10 cellular contexts compared by ENCODE assay signal in the genomic region with DNA sequence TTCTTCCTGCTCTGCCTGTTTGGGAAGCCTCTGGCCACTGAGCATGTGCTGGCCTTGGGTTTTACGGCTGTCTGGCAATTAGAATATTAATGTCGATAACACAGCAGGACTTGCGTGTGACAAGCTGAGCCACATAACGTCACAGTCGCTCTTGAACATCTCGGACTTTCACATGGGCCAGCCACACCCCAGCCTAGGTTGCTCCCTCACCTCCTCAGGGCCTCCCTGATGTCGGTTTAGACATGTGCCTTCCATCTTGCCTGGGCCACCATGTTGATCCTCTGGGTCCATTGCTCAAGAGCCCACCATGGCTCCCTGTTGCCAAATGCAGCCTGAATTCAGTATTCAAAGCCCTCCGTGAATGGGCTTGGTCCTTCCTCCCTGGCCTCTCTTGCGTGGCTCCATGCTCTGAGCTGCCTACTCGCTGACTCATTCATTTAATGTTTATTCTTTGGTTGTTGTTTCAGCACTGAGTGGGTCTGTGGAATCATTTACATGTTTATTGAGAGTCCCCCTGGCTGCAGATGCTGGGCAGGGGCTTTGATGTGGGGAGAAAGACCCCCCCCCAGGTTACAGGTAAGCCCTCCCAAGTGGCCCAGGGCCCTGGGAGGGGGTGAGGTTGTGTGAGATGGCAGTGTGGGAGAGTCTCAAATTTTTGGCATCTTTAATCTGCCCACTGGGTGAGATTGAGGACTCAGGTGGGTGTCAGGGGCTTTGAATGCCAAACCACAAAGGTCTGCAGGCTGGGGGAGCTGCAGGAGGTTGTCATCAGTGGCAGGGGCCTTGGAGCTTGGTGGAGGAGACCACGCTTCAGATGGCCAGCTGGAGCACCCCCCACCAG.
DNase-seq lines count a peak whose midpoint lies in the region; ATAC-seq, FAIRE-seq and TF ChIP-seq lines count a peak whose summit lies in the region.
"Had no signal": no experiment of that assay in that cellular context is flagged by ENCODE, and none has a peak within 500 bp of the region (broad histone marks: within the 10 kb centered on the region; RNA-seq: fewer than 3 reads in every experiment).

No MANE protein-coding gene starts in this region.

- H3K9ac ChIP-seq in BLaER1 treated with 17β-estradiol and CSF1 and Interleukin-3, amounts not matched to agents 10 nM and 100 nM, result no peak overlapping the region
- no peak overlapping the region for H3K9ac ChIP-seq in astrocyte (ENCODE audit: low read length)

- no peaks in the 10 kb centered on the region for H3K27me3 ChIP-seq in BLaER1 treated with 17β-estradiol and CSF1 and Interleukin-3, amounts not matched to agents 10 nM and 100 nM
- H3K27me3 ChIP-seq in astrocyte (ENCODE audit: insufficient read depth, low read length) (no peaks in the 10 kb centered on the region), lower lobe of right lung (ENCODE audit: low read depth) (no peaks in the 10 kb centered on the region)

- BruUV-seq in OCI-LY7 (replicated peaks; lab: Mats Ljungman, UMichigan), result no TSS peak

- peaks cover 22% of the 10 kb centered on the region for H3K79me2 ChIP-seq in astrocyte (ENCODE audit: insufficient read depth, low read length)
- no peaks in the 10 kb centered on the region for H3K79me2 ChIP-seq in OCI-LY7 (ENCODE audit: insufficient read depth, low read depth, low read length)

- H3K36me3 Mint-ChIP-seq in astrocyte (ENCODE audit: low read depth, unreplicated experiment), result no peaks in the 10 kb centered on the region

- H3K27ac Mint-ChIP-seq in astrocyte (ENCODE audit: unreplicated experiment), result no peak overlapping the region

- H3K4me3 Mint-ChIP-seq in astrocyte (ENCODE audit: unreplicated experiment), result no peak overlapping the region

- no peak for TF ChIP-seq CTCF in astrocyte (IDR thresholded peaks at IDR 0.05; ENCODE audit: insufficient read depth, low read depth, low read length)
- no peak for TF ChIP-seq CTCF in lower lobe of right lung (IDR thresholded peaks at IDR 0.05)
- TF ChIP-seq CTCF in OCI-LY7 (conservative IDR thresholded peaks at IDR 0.05; ENCODE audit: low read length), result no peak

- H3K4me1 Mint-ChIP-seq in astrocyte (ENCODE audit: low read depth, unreplicated experiment), result peaks cover 9% of the 10 kb centered on the region

- no peak overlapping the region for H3K4me3 ChIP-seq in BLaER1 treated with 17β-estradiol and CSF1 and Interleukin-3, amounts not matched to agents 10 nM and 100 nM
- no peak overlapping the region for H3K4me3 ChIP-seq in astrocyte (ENCODE audit: insufficient read depth, low read depth, low read length)
- H3K4me3 ChIP-seq in lower lobe of right lung, result no peak overlapping the region
- H3K4me3 ChIP-seq in OCI-LY7 (ENCODE audit: low read depth, low read length, poor library complexity, severe bottlenecking), result no peak overlapping the region

- H2AFZ ChIP-seq in astrocyte (ENCODE audit: low read depth, low read length), result no peak overlapping the region
- no peak overlapping the region for H2AFZ ChIP-seq in OCI-LY7 (ENCODE audit: low read length)

- H3K4me1 ChIP-seq in BLaER1 treated with 17β-estradiol and CSF1 and Interleukin-3, amounts not matched to agents 10 nM and 100 nM, result peaks cover 76 to 100% (median 99%) of the 10 kb centered on the region in 10 experiments
- peaks cover 37% of the 10 kb centered on the region for H3K4me1 ChIP-seq in astrocyte (ENCODE audit: insufficient read depth, low read length)
- H3K4me1 ChIP-seq in lower lobe of right lung, result peaks cover 100% of the 10 kb centered on the region
- H3K4me1 ChIP-seq in OCI-LY7 (ENCODE audit: insufficient read depth, low read length, poor library complexity, severe bottlenecking), result peaks cover 35% of the 10 kb centered on the region

- peak overlapping the region; percentile 61 to 97 (median 84) for H3K4me2 ChIP-seq in BLaER1 treated with 17β-estradiol and CSF1 and Interleukin-3, amounts not matched to agents 10 nM and 100 nM
- H3K4me2 ChIP-seq in astrocyte (ENCODE audit: low read length) (peak overlapping the region; percentile 67), OCI-LY7 (ENCODE audit: low read length) (no peak overlapping the region)

- H3K36me3 ChIP-seq in BLaER1 treated with 17β-estradiol and CSF1 and Interleukin-3, amounts not matched to agents 10 nM and 100 nM, result peaks cover 0 to 23% (median 0%) of the 10 kb centered on the region in 11 experiments; a peak in 4 of 22 replicates
- H3K36me3 ChIP-seq in astrocyte (ENCODE audit: insufficient read depth, low read length) (no peaks in the 10 kb centered on the region), lower lobe of right lung (no peaks in the 10 kb centered on the region), OCI-LY7 (ENCODE audit: insufficient read depth, low read length) (no peaks in the 10 kb centered on the region)

- peak overlapping the region in 5 of 11 experiments; percentile 7 to 88 (median 24); a peak in 4 of 22 replicates for H3K27ac ChIP-seq in BLaER1 treated with 17β-estradiol and CSF1 and Interleukin-3, amounts not matched to agents 10 nM and 100 nM
- H3K27ac ChIP-seq in astrocyte (ENCODE audit: low read depth, low read length) (no peak overlapping the region), lower lobe of right lung (peak overlapping the region; percentile 61), OCI-LY7 (ENCODE audit: low read depth, low read length, poor library complexity, severe bottlenecking) (no peak overlapping the region)

- CTCF ChIA-PET in OCI-LY7 (lab: Charles Lee; ENCODE audit: unreplicated experiment), result no interaction called here

- peaks cover 85 to 100% (median 96%) of the 10 kb centered on the region in 11 experiments for H4K20me1 ChIP-seq in BLaER1 treated with 17β-estradiol and CSF1 and Interleukin-3, amounts not matched to agents 10 nM and 100 nM
- peaks cover 48% of the 10 kb centered on the region for H4K20me1 ChIP-seq in astrocyte (ENCODE audit: insufficient read depth, low read length)
- peaks cover 8% of the 10 kb centered on the region for H4K20me1 ChIP-seq in OCI-LY7 (ENCODE audit: insufficient read depth, low read length)

- FAIRE-seq in astrocyte (lab: Jason Lieb, UNC), result no peak

- intact Hi-C loops in lower lobe of right lung (cut with DNase I), result no loop called here
- intact Hi-C loops in OCI-LY7 (cut with micrococcal nuclease; ENCODE audit: unreplicated experiment), result no loop called here

- no peaks in the 10 kb centered on the region for H3K9me2 ChIP-seq in OCI-LY7 (ENCODE audit: insufficient read depth, low read length)

- POLR2A ChIA-PET in OCI-LY7 (lab: Charles Lee), result no interaction called here

- peak; percentile 12 to 51 for ATAC-seq in lower lobe of right lung
- no peak for ATAC-seq in esophagus mucosa
- no peak for ATAC-seq in GM19035 (IDR thresholded peaks at IDR 0.05; ENCODE audit: unreplicated experiment)

- H3K27me3 Mint-ChIP-seq in astrocyte (ENCODE audit: low read depth, unreplicated experiment), result peaks cover 5% of the 10 kb centered on the region

- no peaks in the 10 kb centered on the region for H3K9me3 ChIP-seq in BLaER1 treated with 17β-estradiol and CSF1 and Interleukin-3, amounts not matched to agents 10 nM and 100 nM (replicated peaks in 1 of 11)
- H3K9me3 ChIP-seq in astrocyte (ENCODE audit: insufficient read depth, low read depth, low read length), result no peaks in the 10 kb centered on the region
- H3K9me3 ChIP-seq in lower lobe of right lung, result no peaks in the 10 kb centered on the region
- H3K9me3 ChIP-seq in OCI-LY7 (ENCODE audit: low read length), result no peaks in the 10 kb centered on the region

- H3K9me3 Mint-ChIP-seq in astrocyte (ENCODE audit: unreplicated experiment), result no peaks in the 10 kb centered on the region

- DNase-seq in HK-2 (ENCODE audit: unreplicated experiment), result peak; percentile 33
- peak; percentile 71 for DNase-seq in astrocyte (ENCODE audit: low read depth)
- DNase-seq in lower lobe of right lung, result no peak
- no peak for DNase-seq in stimulated activated CD8-positive, alpha-beta memory T cell treated with anti-CD3 and anti-CD28 coated beads, Interleukin-4, amount 100 ng/mL, for 48 hours
- DNase-seq in OCI-LY7 (ENCODE audit: low spot score), result no peak
- DNase-seq: foreskin melanocyte, NCI-H146 had no signal

Comparison
In these comparisons a context has a peak if more than half of its experiments do, and no peak if none do; other contexts are left out.
1. DNase-seq: peak in HK-2 (single experiment) and astrocyte (single experiment); none in lower lobe of right lung (single experiment), stimulated activated CD8-positive, alpha-beta memory T cell treated with anti-CD3 and anti-CD28 coated beads, Interleukin-4, amount 100 ng/mL, for 48 hours (single experiment) and OCI-LY7 (single experiment).
2. ATAC-seq: peak in lower lobe of right lung (2 of 2); none in esophagus mucosa (single experiment) and GM19035 (single experiment).